ENCODE assay signal across 18 cellular contexts in genomic region chr4:67250497-67250896, GRCh38.
"Had no signal": no experiment of that assay in that cellular context is flagged by ENCODE, and none has a peak within 500 bp of the region (broad histone marks: within the 10 kb centered on the region; RNA-seq: fewer than 3 reads in every experiment).

No MANE protein-coding gene starts in this region.

- H3K36me3 ChIP-seq: adrenal gland, gastrocnemius medialis, ovary, sigmoid colon, WERI-Rb-1 had no signal

- H3K4me3 ChIP-seq: adrenal gland, coronary artery, gastrocnemius medialis, ovary, sigmoid colon had no signal

- H3K27ac Mint-ChIP-seq: activated CD4-positive, alpha-beta T cell treated with anti-CD3 and anti-CD28 coated beads for 36 hours; activated CD8-positive, alpha-beta T cell treated with anti-CD3 and anti-CD28 coated beads, Interleukin-2, amount 10 ng/mL, durations not matched to agents 7 days and 5 days; activated naive CD4-positive, alpha-beta T cell treated with anti-CD3 and anti-CD28 coated beads, Interleukin-2, amount 10 ng/mL, durations not matched to agents 7 days and 5 days had no signal

- H3K4me1 Mint-ChIP-seq: activated CD4-positive, alpha-beta T cell treated with anti-CD3 and anti-CD28 coated beads for 36 hours; activated naive CD4-positive, alpha-beta T cell treated with anti-CD3 and anti-CD28 coated beads, Interleukin-2, amount 10 ng/mL, durations not matched to agents 7 days and 5 days; neural crest cell had no signal

- H3K4me3 Mint-ChIP-seq: activated CD4-positive, alpha-beta T cell treated with anti-CD3 and anti-CD28 coated beads for 36 hours; activated CD8-positive, alpha-beta T cell treated with anti-CD3 and anti-CD28 coated beads, Interleukin-2, amount 10 ng/mL, durations not matched to agents 7 days and 5 days; activated naive CD4-positive, alpha-beta T cell treated with anti-CD3 and anti-CD28 coated beads, Interleukin-2, amount 10 ng/mL, durations not matched to agents 7 days and 5 days; neural crest cell had no signal

- H3K27me3 ChIP-seq: adrenal gland, gastrocnemius medialis, ovary, sigmoid colon had no signal

- H3K9me3 Mint-ChIP-seq: activated naive CD4-positive, alpha-beta T cell treated with anti-CD3 and anti-CD28 coated beads, Interleukin-2, amount 10 ng/mL, durations not matched to agents 7 days and 5 days had no signal

- ATAC-seq: activated CD4-positive, alpha-beta T cell treated with anti-CD3 and anti-CD28 coated beads for 36 hours; activated CD8-positive, alpha-beta T cell treated with anti-CD3 and anti-CD28 coated beads, Interleukin-2, amount 10 ng/mL, durations not matched to agents 7 days and 5 days; gastrocnemius medialis; left ventricle myocardium superior had no signal

- DNase-seq: activated CD4-positive, alpha-beta T cell treated with anti-CD3 and anti-CD28 coated beads for 36 hours; activated CD8-positive, alpha-beta memory T cell treated with anti-CD3 and anti-CD28 coated beads, Interleukin-2, amount 50 U/mL, for 48 hours; activated CD8-positive, alpha-beta T cell treated with anti-CD3 and anti-CD28 coated beads, Interleukin-2, amount 10 ng/mL, durations not matched to agents 7 days and 5 days; activated naive CD4-positive, alpha-beta T cell treated with anti-CD3 and anti-CD28 coated beads, Interleukin-2, amount 10 ng/mL, durations not matched to agents 7 days and 5 days; adrenal gland; caudate nucleus; effector CD4-positive, alpha-beta T cell; gastrocnemius medialis; hippocampal formation; left ventricle myocardium superior; ovary; sigmoid colon; stimulated activated CD4-positive, alpha-beta T cell treated with anti-CD3 and anti-CD28 coated beads, Interleukin-12 subunit alpha, Interleukin-12 subunit beta, amount 100 ng/mL, for 4 hours; stimulated activated naive CD4-positive, alpha-beta T cell treated with Interleukin-2 at 50 U/mL for 16 hours; trophoblast cell; WERI-Rb-1 had no signal

- H3K9me3 ChIP-seq: adrenal gland, gastrocnemius medialis, ovary, sigmoid colon had no signal

- H3K4me1 ChIP-seq: adrenal gland, gastrocnemius medialis, sigmoid colon had no signal

- H3K27me3 Mint-ChIP-seq: activated naive CD4-positive, alpha-beta T cell treated with anti-CD3 and anti-CD28 coated beads, Interleukin-2, amount 10 ng/mL, durations not matched to agents 7 days and 5 days had no signal

- H3K36me3 Mint-ChIP-seq: activated naive CD4-positive, alpha-beta T cell treated with anti-CD3 and anti-CD28 coated beads, Interleukin-2, amount 10 ng/mL, durations not matched to agents 7 days and 5 days had no signal

- H3K27ac ChIP-seq: adrenal gland, coronary artery, gastrocnemius medialis, ovary, sigmoid colon, WERI-Rb-1 had no signal
